ENCODE assay signal across 13 cellular contexts in the genomic region with DNA sequence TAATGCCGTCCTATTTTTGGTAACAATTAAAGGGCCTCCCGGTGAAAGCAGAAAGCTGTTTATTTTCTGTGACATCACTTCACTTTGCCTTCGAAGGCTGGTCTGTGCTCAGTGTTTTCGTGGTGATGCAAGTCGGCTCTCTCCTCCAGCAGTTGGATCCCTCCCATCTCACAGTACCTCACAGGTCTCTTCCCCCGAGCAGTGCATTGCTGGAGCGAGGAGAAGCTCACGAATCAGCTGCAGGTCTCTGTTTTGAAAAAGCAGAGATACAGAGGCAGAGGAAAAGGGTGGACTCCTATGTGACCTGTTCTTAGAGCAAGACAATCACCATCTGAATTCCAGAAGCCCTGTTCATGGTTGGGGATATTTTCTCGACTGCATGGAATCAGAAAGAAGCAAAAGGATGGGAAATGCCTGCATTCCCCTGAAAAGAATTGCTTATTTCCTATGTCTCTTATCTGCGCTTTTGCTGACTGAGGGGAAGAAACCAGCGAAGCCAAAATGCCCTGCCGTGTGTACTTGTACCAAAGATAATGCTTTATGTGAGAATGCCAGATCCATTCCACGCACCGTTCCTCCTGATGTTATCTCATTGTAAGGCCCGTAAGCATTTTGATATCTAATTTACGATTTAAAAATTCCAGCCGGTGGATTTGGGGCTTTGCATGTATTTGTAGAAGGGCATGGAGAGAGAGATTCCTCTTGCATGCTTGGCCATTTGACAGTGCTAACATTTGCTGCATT. TPM values are rescaled to one million over a fixed set of nuclear protein-coding genes. Genes with fewer than 3 reads are reported as not detected.
A peak's percentile ranks its signal among the peaks of the same experiment; 100 is the strongest.
DNase-seq lines count a peak whose midpoint lies in the region; ATAC-seq and TF ChIP-seq lines count a peak whose summit lies in the region.
"Had no signal": no experiment of that assay in that cellular context is flagged by ENCODE, and none has a peak within 500 bp of the region (broad histone marks: within the 10 kb centered on the region; RNA-seq: fewer than 3 reads in every experiment).

Gene LGI1, plus strand, starts transcription at position 171 of the 744 bp plus-strand sequence. Its CDS starts 209 bp downstream, at position 380.

- H3K9ac ChIP-seq in GM23248 = no peak within 1 kb of the TSS

- POLR2A ChIA-PET in naive thymus-derived CD8-positive, alpha-beta T cell (lab: Charles Lee) = no interaction called here

- H3K36me3 ChIP-seq in GM23248 (ENCODE audit: low read depth) (no peaks in the 10 kb centered on the region), psoas muscle (ENCODE audit: insufficient read depth in 1 of 2, low read depth in 1 of 2) (no peaks in the 10 kb centered on the region), SJCRH30 (no peaks in the 10 kb centered on the region)

- TF ChIP-seq CTCF in psoas muscle (IDR thresholded peaks at IDR 0.05) = no peak

- H3K27me3 ChIP-seq in GM23248 (replicated peaks; ENCODE audit: insufficient read depth) (peaks cover 53% of the 10 kb centered on the region), psoas muscle (ENCODE audit: insufficient read depth in 3 of 3, low read length in 2 of 3) (no peaks in the 10 kb centered on the region), SJCRH30 (no peaks in the 10 kb centered on the region; the same call in 1 of the 2 replicates)

- no peak within 1 kb of the TSS for H3K27ac Mint-ChIP-seq in naive thymus-derived CD8-positive, alpha-beta T cell
- H3K27ac Mint-ChIP-seq: T-helper 1 cell treated with Interleukin-12 subunit alpha and Interleukin-12 subunit beta and Interleukin-4 antibody, amounts not matched to agents 30 μg/mL and 1 μg/mL, for 36 hours had no signal

- H3K4me3 ChIP-seq in GM23248 = 0 out of 2 replicates have a peak within 1 kb of the TSS, but pooled peaks have one; percentile 7
- peak within 1 kb of the TSS; percentile 34; the same call in 1 of the 2 replicates for H3K4me3 ChIP-seq in iPS-18c (ENCODE audit: insufficient read depth, low read depth, low read length)
- H3K4me3 ChIP-seq in psoas muscle = peak within 1 kb of the TSS; percentile 54
- no peak within 1 kb of the TSS for H3K4me3 ChIP-seq in SJCRH30

- H3K9me2 ChIP-seq in GM23248 (ENCODE audit: insufficient read depth) = no peaks in the 10 kb centered on the region

- in situ Hi-C loops in GM23248 (cut with MboI) = no loop called here

- DNase-seq in GM23248 = peak; percentile 33
- DNase-seq in astrocyte of the hippocampus (ENCODE audit: low read depth, low spot score) = peak; percentile 35
- no peak for DNase-seq in psoas muscle
- DNase-seq in naive thymus-derived CD8-positive, alpha-beta T cell = no peak
- DNase-seq in NCI-H748 (lab: John Stamatoyannopoulos, UW; ENCODE audit: unreplicated experiment) = no peak
- DNase-seq in SJCRH30 = no peak
- DNase-seq: NCI-H526 had no signal

- no peaks in the 10 kb centered on the region for H4K20me1 ChIP-seq in GM23248 (ENCODE audit: insufficient read depth)

- H3K9me3 ChIP-seq in GM23248 (ENCODE audit: low read depth) (no peaks in the 10 kb centered on the region), iPS-18c (ENCODE audit: control insufficient read depth, insufficient read depth, low read length) (no peaks in the 10 kb centered on the region), psoas muscle (no peaks in the 10 kb centered on the region), SJCRH30 (replicated peaks) (no peaks in the 10 kb centered on the region)

- H2AFZ ChIP-seq in GM23248 = peak within 1 kb of the TSS; percentile 56; the same call in 1 of the 2 replicates

- no peaks in the 10 kb centered on the region for H3K79me2 ChIP-seq in GM23248 (ENCODE audit: insufficient read depth)

- peaks cover 5 to 13% (median 7%) of the 10 kb centered on the region in 4 donors for H3K4me1 Mint-ChIP-seq in naive thymus-derived CD8-positive, alpha-beta T cell

- peak within 1 kb of the TSS in 2 of 10 donors; percentile 16 to 24 for H3K4me3 Mint-ChIP-seq in naive thymus-derived CD8-positive, alpha-beta T cell
- H3K4me3 Mint-ChIP-seq: central memory CD8-positive, alpha-beta T cell; T-helper 1 cell treated with Interleukin-12 subunit alpha and Interleukin-12 subunit beta and Interleukin-4 antibody, amounts not matched to agents 30 μg/mL and 1 μg/mL, for 36 hours had no signal

- H3F3A ChIP-seq in GM23248 (ENCODE audit: insufficient read depth) = no peaks in the 10 kb centered on the region

- intact Hi-C loops in psoas muscle (cut with DNase I) = no loop called here

- H3K36me3 Mint-ChIP-seq in naive thymus-derived CD8-positive, alpha-beta T cell = no peaks in the 10 kb centered on the region

- no peaks in the 10 kb centered on the region for H3K9me3 Mint-ChIP-seq in naive thymus-derived CD8-positive, alpha-beta T cell
- H3K9me3 Mint-ChIP-seq: central memory CD8-positive, alpha-beta T cell; T-helper 1 cell treated with Interleukin-12 subunit alpha and Interleukin-12 subunit beta and Interleukin-4 antibody, amounts not matched to agents 30 μg/mL and 1 μg/mL, for 36 hours had no signal

- peaks cover 26 to 57% (median 38%) of the 10 kb centered on the region in 5 donors for H3K27me3 Mint-ChIP-seq in naive thymus-derived CD8-positive, alpha-beta T cell

- 7% methylated on average over 17 of the region's 17 CpGs for WGBS in GM23248 (ENCODE audit: low coverage in 1 of 2, low lambda C conversion rate in 2 of 2, missing lambda C conversion rate in 2 of 2), 2 experiments
- 16 to 22% (median 19%) methylated on average over 17 of the region's 17 CpGs for WGBS in psoas muscle, 3 donors

- peak within 1 kb of the TSS; percentile 40 for H3K4me2 ChIP-seq in GM23248 (ENCODE audit: unreplicated experiment)

- H3K27ac ChIP-seq in GM23248 = no peak within 1 kb of the TSS
- peak within 1 kb of the TSS; percentile 58 for H3K27ac ChIP-seq in psoas muscle
- no peak within 1 kb of the TSS for H3K27ac ChIP-seq in SJCRH30

- H3K4me1 ChIP-seq in GM23248 (ENCODE audit: insufficient read depth) = no peaks in the 10 kb centered on the region
- peaks cover 5% of the 10 kb centered on the region for H3K4me1 ChIP-seq in psoas muscle
- H3K4me1 ChIP-seq in SJCRH30 = peaks cover 1% of the 10 kb centered on the region; the same call in 1 of the 2 replicates

- ATAC-seq in psoas muscle = peak; percentile 52 to 68 (median 63)
- no peak for ATAC-seq in naive thymus-derived CD8-positive, alpha-beta T cell
- no peak for ATAC-seq in HG03159 (IDR thresholded peaks at IDR 0.05; ENCODE audit: unreplicated experiment)

RNA-seq across cellular contexts. Expression of gene LGI1, which starts in this region (rescaled TPM):
- not detected in 2 replicates for total RNA-seq in GM23248 (2014; rRNA removed; shearing (Covaris generic))
- polyA plus RNA-seq in GM23248 (2016; fragmentation: Nextera tagmentation; extraction: Ambion mirVana) (not detected in 2 replicates), psoas muscle (1 to 10 TPM in 2 of 3 donors, under 1 TPM in 1; 0.20 to 1.4 (median 1.4) TPM)
- 1 to 10 TPM; 1.3 to 7.3 (median 2.6) TPM for total RNA-seq in psoas muscle
- not detected for total RNA-seq in naive thymus-derived CD8-positive, alpha-beta T cell
- polyA plus RNA-seq in naive thymus-derived CD8-positive, alpha-beta T cell = not detected
- total RNA-seq in SJCRH30 (2014; rRNA removed; shearing (Covaris generic)) = not detected in 2 replicates
- total RNA-seq: LHCN-M2, renal cortical epithelial cell had no signal

Comparison
In these comparisons a context has a peak if more than half of its experiments do, and no peak if none do; other contexts are left out.
1. Peak in DNase-seq, H3K4me3 ChIP-seq and H3K4me2 ChIP-seq in GM23248; RNA of the gene not detected or under 1 TPM.
2. ATAC-seq: peak in psoas muscle (4 of 4); none in naive thymus-derived CD8-positive, alpha-beta T cell (0 of 2) and HG03159 (single experiment).